In genomic region chr19:47863514-47863936, GRCh38 we compare ENCODE assay signal across 8 cellular contexts. TPM values are rescaled to one million over a fixed set of nuclear protein-coding genes. Genes with fewer than 3 reads are reported as not detected.
A peak's percentile ranks its signal among the peaks of the same experiment; 100 is the strongest.
DNase-seq lines count a peak whose midpoint lies in the region; ATAC-seq and TF ChIP-seq lines count a peak whose summit lies in the region.

No MANE protein-coding gene starts in this region.

- H3K27ac ChIP-seq in heart left ventricle (no peak overlapping the region), prostate gland (no peak overlapping the region), vagina (no peak overlapping the region)

- in situ Hi-C loops in G401 (cut with HindIII; ENCODE audit: low sequenced_read_pairs), result no loop called here

- H3K4me3 ChIP-seq in heart left ventricle, result no peak overlapping the region
- no peak overlapping the region for H3K4me3 ChIP-seq in prostate gland
- no peak overlapping the region for H3K4me3 ChIP-seq in vagina

- POLR2A ChIA-PET in T-cell (lab: Charles Lee), result no interaction called here

- TF ChIP-seq POLR2A in heart left ventricle (IDR thresholded peaks at IDR 0.05) (no peak), prostate gland (IDR thresholded peaks at IDR 0.05) (no peak), vagina (IDR thresholded peaks at IDR 0.05) (no peak)

- no peak overlapping the region for H3K4me3 Mint-ChIP-seq in T-cell

- intact Hi-C loops in heart left ventricle (cut with DNase I), result loop anchor here in 4 of 10 donors (1.0 to 10.0 kb wide), 6 partner anchors 51 to 99 kb away; no protein-coding TSS in a partner anchor
- intact Hi-C loops in prostate gland (cut with DNase I), result loop anchor here (10.0 kb wide), 1 partner anchor 49 kb away; no protein-coding TSS in a partner anchor
- intact Hi-C loops in vagina (cut with DNase I), result loop anchor here (1.0 kb wide), 1 partner anchor 41 kb away; no protein-coding TSS in a partner anchor

- no peak overlapping the region for H3K27ac Mint-ChIP-seq in T-cell

- H3K9me3 ChIP-seq in heart left ventricle (peaks cover 0 to 4% (median 0%) of the 10 kb centered on the region in 12 donors), prostate gland (no peaks in the 10 kb centered on the region), vagina (no peaks in the 10 kb centered on the region)

- H3K36me3 Mint-ChIP-seq in T-cell, result no peaks in the 10 kb centered on the region

- ATAC-seq in T-cell (replicated peaks in 1 of 4), result peak; percentile 89 to 97 (median 92)
- peak; percentile 87 to 96 (median 91) for ATAC-seq in heart left ventricle
- no peak for ATAC-seq in GM21529 (IDR thresholded peaks at IDR 0.05; ENCODE audit: unreplicated experiment)

- no peaks in the 10 kb centered on the region for H3K4me1 Mint-ChIP-seq in T-cell

- H3K36me3 ChIP-seq in heart left ventricle (no peaks in the 10 kb centered on the region), prostate gland (no peaks in the 10 kb centered on the region), vagina (no peaks in the 10 kb centered on the region)

- H3K9me3 Mint-ChIP-seq in T-cell, result peaks cover 0 to 3% (median 0%) of the 10 kb centered on the region in 3 donors

- H3K27me3 ChIP-seq in heart left ventricle, result peaks cover 0 to 15% (median 0%) of the 10 kb centered on the region in 9 donors
- H3K27me3 ChIP-seq in prostate gland (replicated peaks; ENCODE audit: insufficient read depth), result no peaks in the 10 kb centered on the region
- H3K27me3 ChIP-seq in vagina, result no peaks in the 10 kb centered on the region

- TF ChIP-seq CTCF in heart left ventricle (IDR thresholded peaks at IDR 0.05), result peak; percentile 87 to 97 (median 94)
- TF ChIP-seq CTCF in prostate gland (IDR thresholded peaks at IDR 0.05), result peak; percentile 64 to 76 (median 73)
- TF ChIP-seq CTCF in vagina (IDR thresholded peaks at IDR 0.05), result peak; percentile 60 to 82 (median 64)

- CTCF ChIA-PET in T-cell (lab: Charles Lee), result interaction anchor here (0.5 to 0.8 kb wide), 3 partner anchors 9 to 625 kb away, joined by 3 to 6 read pairs (median 5); no protein-coding TSS in a partner anchor

- WGBS in heart left ventricle, 4 donors, result 11 to 19% (median 15%) methylated on average over 14 of the region's 14 CpGs
- 16% methylated on average over 14 of the region's 14 CpGs for WGBS in prostate gland

- no peaks in the 10 kb centered on the region for H3K4me1 ChIP-seq in heart left ventricle
- no peaks in the 10 kb centered on the region for H3K4me1 ChIP-seq in prostate gland (replicated peaks)
- H3K4me1 ChIP-seq in vagina, result no peaks in the 10 kb centered on the region

- DNase-seq in G401 (ENCODE audit: low spot score) (peak; percentile 63), MV-4-11 (lab: John Stamatoyannopoulos, UW) (peak; percentile 68), T-cell (peak; percentile 34 to 85 (median 74)), heart left ventricle (peak; percentile 80 to 91 (median 81)), prostate gland (ENCODE audit: low spot score) (peak; percentile 54), vagina (ENCODE audit: extremely low spot score in 2 of 2) (no peak)
- DNase-seq in activated naive CD8-positive, alpha-beta T cell treated with anti-CD3 and anti-CD28 coated beads, Interleukin-2, amount 50 U/mL, for 16 hours (ENCODE audit: low read depth, low spot score), result peak; percentile 75

- peaks cover 11 to 23% of the 10 kb centered on the region in 2 donors for H3K27me3 Mint-ChIP-seq in T-cell

RNA-seq across cellular contexts. Expression of gene TPRX2, which starts 4.5 kb away (rescaled TPM):
- not detected in 2 replicates for total RNA-seq in G401 (2014; rRNA removed; shearing (Covaris generic))
- total RNA-seq in T-cell, result not detected
- total RNA-seq in heart left ventricle, result not detected
- not detected for polyA plus RNA-seq in heart left ventricle
- not detected for total RNA-seq in prostate gland
- not detected for total RNA-seq in vagina

RNA-seq across cellular contexts. Expression of gene SULT2A1, which starts 22.6 kb away (rescaled TPM):
- total RNA-seq in G401 (2014; rRNA removed; shearing (Covaris generic)), result not detected in 2 replicates
- under 1 TPM in 3 of 5 donors, not detected in 2; 0.22 to 0.44 (median 0.30) TPM for total RNA-seq in T-cell
- total RNA-seq in heart left ventricle, result not detected
- polyA plus RNA-seq in heart left ventricle, result not detected
- not detected for total RNA-seq in prostate gland
- total RNA-seq in vagina, result 1.7 TPM

RNA-seq across cellular contexts. Expression of gene CRX, which starts 41.8 kb away (rescaled TPM):
- 0.34 and 0.68 TPM in 2 replicates for total RNA-seq in G401 (2014; rRNA removed; shearing (Covaris generic))
- not detected for total RNA-seq in T-cell
- total RNA-seq in heart left ventricle, result not detected
- polyA plus RNA-seq in heart left ventricle, result not detected
- under 1 TPM in 1 of 2 donors, not detected in 1; 0.34 TPM for total RNA-seq in prostate gland
- total RNA-seq in vagina, result not detected

RNA-seq across cellular contexts. Expression of gene TPRX1, which starts 59.2 kb away (rescaled TPM):
- not detected in 2 replicates for total RNA-seq in G401 (2014; rRNA removed; shearing (Covaris generic))
- not detected for total RNA-seq in T-cell
- total RNA-seq in heart left ventricle, result not detected
- not detected for polyA plus RNA-seq in heart left ventricle
- total RNA-seq in prostate gland, result under 1 TPM in 1 of 2 donors, not detected in 1; 0.91 TPM
- not detected for total RNA-seq in vagina

Comparison
In these comparisons a context has a peak if more than half of its experiments do, and no peak if none do; other contexts are left out.
1. DNase-seq: peak in G401 (single experiment), MV-4-11 (single experiment), T-cell (34 of 34), activated naive CD8-positive, alpha-beta T cell treated with anti-CD3 and anti-CD28 coated beads, Interleukin-2, amount 50 U/mL, for 16 hours (single experiment), heart left ventricle (5 of 5) and prostate gland (single experiment); none in vagina (0 of 2).
2. Peak in every context shown above with its lines, with median percentiles within 50 percentile points of each other: CTCF ChIP-seq.